In genomic region chr1:11691928-11692711, GRCh38 we compare ENCODE assay signal across 10 cellular contexts. TPM values are rescaled to one million over a fixed set of nuclear protein-coding genes. Genes with fewer than 3 reads are reported as not detected.
DNase-seq lines count a peak whose midpoint lies in the region; ATAC-seq and TF ChIP-seq lines count a peak whose summit lies in the region.
"Had no signal": no experiment of that assay in that cellular context is flagged by ENCODE, and none has a peak within 500 bp of the region (broad histone marks: within the 10 kb centered on the region; RNA-seq: fewer than 3 reads in every experiment).

No MANE protein-coding gene starts in this region.

- H3K9ac ChIP-seq in trophoblast cell (ENCODE audit: low read length) = no peak overlapping the region

- WGBS in trophoblast cell (ENCODE audit: extremely low coverage, insufficient coverage, insufficient read length) = no CpG with 5 or more reads among the region's 64 CpGs

- no peak overlapping the region for H3K23ac ChIP-seq in trophoblast cell (ENCODE audit: low read length)

- peak overlapping the region; percentile 33 for H4K91ac ChIP-seq in trophoblast cell (ENCODE audit: low read depth, low read length)

- TF ChIP-seq POLR2A in Peyer's patch (IDR thresholded peaks at IDR 0.05) = no peak

- no peaks in the 10 kb centered on the region for H3K36me3 ChIP-seq in Peyer's patch
- H3K36me3 ChIP-seq in trophoblast cell (ENCODE audit: control insufficient read depth in 1 of 2, insufficient read depth in 2 of 2, low read length in 2 of 2) = no peaks in the 10 kb centered on the region
- no peaks in the 10 kb centered on the region for H3K36me3 ChIP-seq in right atrium auricular region

- no peak overlapping the region for H3K4ac ChIP-seq in trophoblast cell (ENCODE audit: low read depth, low read length)

- no peak overlapping the region for H2BK5ac ChIP-seq in trophoblast cell (ENCODE audit: low read depth, low read length, poor library complexity)

- H2AK5ac ChIP-seq in trophoblast cell (ENCODE audit: low read length) = no peak overlapping the region

- peak overlapping the region; percentile 2 for H4K12ac ChIP-seq in trophoblast cell (ENCODE audit: low read depth, low read length)

- peaks cover 26 to 33% of the 10 kb centered on the region in 2 donors for H3K4me1 Mint-ChIP-seq in effector memory CD8-positive, alpha-beta T cell (ENCODE audit: low read depth in 2 of 2)
- H3K4me1 Mint-ChIP-seq in HFFc6 (ENCODE audit: low read depth) = peaks cover 17% of the 10 kb centered on the region

- H2BK120ac ChIP-seq in trophoblast cell (ENCODE audit: insufficient read depth, low read length, poor library complexity) = no peak overlapping the region

- peak overlapping the region; percentile 75 to 93 for H3K27ac Mint-ChIP-seq in effector memory CD8-positive, alpha-beta T cell
- H3K27ac Mint-ChIP-seq in HFFc6 = no peak overlapping the region; the same call in 1 of the 2 replicates

- no peak for ATAC-seq in effector memory CD8-positive, alpha-beta T cell (replicated peaks)
- no peak for ATAC-seq in HG03280 (IDR thresholded peaks at IDR 0.05; ENCODE audit: unreplicated experiment)
- ATAC-seq: left colon had no signal

- peaks cover 4% of the 10 kb centered on the region for H3K79me1 ChIP-seq in trophoblast cell (ENCODE audit: low read length)

- peak overlapping the region; percentile 94 for H3K4me2 ChIP-seq in trophoblast cell (ENCODE audit: low read length)

- no peak overlapping the region for H3K18ac ChIP-seq in trophoblast cell (ENCODE audit: low read length)

- H4K8ac ChIP-seq in trophoblast cell (ENCODE audit: low read depth, low read length) = peak overlapping the region; percentile 4

- H3K79me2 ChIP-seq in trophoblast cell (ENCODE audit: control insufficient read depth, insufficient read depth, low read length, poor library complexity) = peaks cover 3% of the 10 kb centered on the region

- H3K14ac ChIP-seq in trophoblast cell (ENCODE audit: low read length) = no peak overlapping the region

- H3K4me3 ChIP-seq in Peyer's patch (peak overlapping the region in 3 of 4 donors; percentile 32 to 36 (median 35)), trophoblast cell (ENCODE audit: low read depth, low read length) (peak overlapping the region; percentile 84), right atrium auricular region (peak overlapping the region in 1 of 2 donors; percentile 36)

- H3K9me3 ChIP-seq in Peyer's patch (no peaks in the 10 kb centered on the region), trophoblast cell (ENCODE audit: insufficient read depth, low read depth, low read length) (no peaks in the 10 kb centered on the region), right atrium auricular region (no peaks in the 10 kb centered on the region)

- H3K4me1 ChIP-seq in Peyer's patch (peaks cover 0 to 28% (median 8%) of the 10 kb centered on the region in 4 donors), trophoblast cell (ENCODE audit: control insufficient read depth in 1 of 2, insufficient read depth in 2 of 2, low read length in 2 of 2) (peaks cover 3 to 9% of the 10 kb centered on the region in 2 experiments), right atrium auricular region (peaks cover 0 to 31% of the 10 kb centered on the region in 2 donors)

- peak overlapping the region; percentile 54 to 82 for H3K4me3 Mint-ChIP-seq in effector memory CD8-positive, alpha-beta T cell
- H3K4me3 Mint-ChIP-seq in HFFc6 = no peak overlapping the region

- H3K27ac ChIP-seq in Peyer's patch (no peak overlapping the region), trophoblast cell (ENCODE audit: low read depth, low read length) (no peak overlapping the region), right atrium auricular region (no peak overlapping the region)

- peaks cover 24 to 42% of the 10 kb centered on the region in 2 donors for H3K27me3 Mint-ChIP-seq in effector memory CD8-positive, alpha-beta T cell
- peaks cover 37% of the 10 kb centered on the region for H3K27me3 Mint-ChIP-seq in HFFc6 (ENCODE audit: insufficient read depth)

- peaks cover 5% of the 10 kb centered on the region for H3K36me3 Mint-ChIP-seq in effector memory CD8-positive, alpha-beta T cell (ENCODE audit: insufficient read depth)
- no peaks in the 10 kb centered on the region for H3K36me3 Mint-ChIP-seq in HFFc6 (ENCODE audit: low read depth)

- H3K9me3 Mint-ChIP-seq in effector memory CD8-positive, alpha-beta T cell = no peaks in the 10 kb centered on the region
- no peaks in the 10 kb centered on the region for H3K9me3 Mint-ChIP-seq in HFFc6

- TF ChIP-seq CTCF in Peyer's patch (IDR thresholded peaks at IDR 0.05) = no peak
- no peak for TF ChIP-seq CTCF in HFFc6 (IDR thresholded peaks at IDR 0.05)
- no peak for TF ChIP-seq CTCF in right atrium auricular region (IDR thresholded peaks at IDR 0.05)

- peaks cover 0 to 21% of the 10 kb centered on the region in 2 donors for H3K27me3 ChIP-seq in Peyer's patch
- peaks cover 31% of the 10 kb centered on the region for H3K27me3 ChIP-seq in trophoblast cell (ENCODE audit: insufficient read depth, low read length)
- peaks cover 9 to 33% of the 10 kb centered on the region in 2 donors for H3K27me3 ChIP-seq in right atrium auricular region

- no peak overlapping the region for H2AFZ ChIP-seq in trophoblast cell (ENCODE audit: insufficient read depth, low read length, poor library complexity)

- peak; percentile 32 for DNase-seq in ELF-1 (ENCODE audit: low read depth, low spot score)
- no peak for DNase-seq in Peyer's patch
- DNase-seq in effector memory CD8-positive, alpha-beta T cell = no peak
- no peak for DNase-seq in trophoblast cell
- DNase-seq in HFFc6 = no peak
- no peak for DNase-seq in right atrium auricular region (ENCODE audit: low spot score)
- DNase-seq: GF-D8, left colon, SHP77 had no signal

- no peak overlapping the region for H2BK12ac ChIP-seq in trophoblast cell (ENCODE audit: low read length)

RNA-seq across cellular contexts. Expression of gene DRAXIN, which starts 0.6 kb away (rescaled TPM):
- not detected for total RNA-seq in Peyer's patch
- polyA plus RNA-seq in trophoblast cell (2013) = 0.85 and 0.89 TPM in 2 replicates
- not detected for total RNA-seq in HFFc6 (2021; fragmentation: NEBNext Ultra II Directional; extraction: Animal tissue kit (Norgen Biotek cat#: 25700))
- total RNA-seq in right atrium auricular region = not detected

RNA-seq across cellular contexts. Expression of gene MAD2L2, which starts 11.2 kb away (rescaled TPM):
- total RNA-seq in Peyer's patch (10 to 100 TPM in 3 of 4 donors, 1 to 10 TPM in 1; 10.0 to 50.3 (median 11.5) TPM), right atrium auricular region (10 to 100 TPM; 18.7 to 31.1 TPM)
- polyA plus RNA-seq in trophoblast cell (2013) = 33.2 and 36.9 TPM in 2 replicates
- total RNA-seq in HFFc6 (2021; fragmentation: NEBNext Ultra II Directional; extraction: Animal tissue kit (Norgen Biotek cat#: 25700)) = 10 to 100 TPM; 31.7 to 48.8 (median 42.2) TPM

RNA-seq across cellular contexts. Expression of gene FBXO6, which starts 28.1 kb away (rescaled TPM):
- 10 to 100 TPM in 2 of 4 donors, 1 to 10 TPM in 1, not detected in 1; 5.6 to 10.3 (median 10.3) TPM for total RNA-seq in Peyer's patch
- 1.7 and 2.1 TPM in 2 replicates for polyA plus RNA-seq in trophoblast cell (2013)
- total RNA-seq in HFFc6 (2021; fragmentation: NEBNext Ultra II Directional; extraction: Animal tissue kit (Norgen Biotek cat#: 25700)) = 1 to 10 TPM; 2.5 to 4.4 (median 3.6) TPM
- total RNA-seq in right atrium auricular region = 10 to 100 TPM in 1 of 2 donors, 1 to 10 TPM in 1; 8.0 to 10.8 TPM

RNA-seq across cellular contexts. Expression of gene FBXO44, which starts 37.4 kb away (rescaled TPM):
- total RNA-seq in Peyer's patch (10 to 100 TPM; 11.2 to 43.7 (median 15.0) TPM), right atrium auricular region (10 to 100 TPM; 15.5 to 20.5 TPM)
- polyA plus RNA-seq in trophoblast cell (2013) = 12.1 and 12.9 TPM in 2 replicates
- total RNA-seq in HFFc6 (2021; fragmentation: NEBNext Ultra II Directional; extraction: Animal tissue kit (Norgen Biotek cat#: 25700)) = 10 to 100 TPM; 15.1 to 24.1 (median 18.9) TPM

RNA-seq across cellular contexts. Expression of gene FBXO2, which starts 37.9 kb away (rescaled TPM):
- total RNA-seq in Peyer's patch = 1 to 10 TPM; 1.7 to 7.4 (median 2.8) TPM
- 35.7 and 37.3 TPM in 2 replicates for polyA plus RNA-seq in trophoblast cell (2013)
- total RNA-seq in HFFc6 (2021; fragmentation: NEBNext Ultra II Directional; extraction: Animal tissue kit (Norgen Biotek cat#: 25700)) = 1 to 10 TPM in 2 of 6 experiments, under 1 TPM in 4; 0.66 to 1.7 (median 0.78) TPM
- 10 to 100 TPM in 1 of 2 donors, 1 to 10 TPM in 1; 2.5 to 16.7 TPM for total RNA-seq in right atrium auricular region
